Comparison of ENCODE assay signal across 17 cellular contexts in the genomic region with DNA sequence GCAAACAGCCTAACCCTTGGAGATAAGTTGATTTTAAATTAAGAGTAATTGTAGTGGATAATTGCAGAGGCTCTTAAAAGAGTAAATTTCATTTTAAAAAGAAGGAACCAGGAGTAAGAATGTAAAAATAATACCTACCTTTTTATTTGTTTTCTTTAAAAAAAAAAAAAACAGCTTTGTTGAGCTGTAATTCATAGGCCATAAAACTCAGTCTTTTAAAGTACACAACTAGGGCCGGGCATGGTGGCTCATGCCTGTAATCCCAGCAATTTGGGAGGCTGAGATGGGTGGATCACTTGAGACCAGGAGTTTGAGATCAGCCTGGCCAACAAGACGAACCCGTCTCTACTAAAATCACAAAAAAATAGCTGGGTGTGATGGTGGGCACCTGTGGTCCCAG. TPM values are rescaled to one million over a fixed set of nuclear protein-coding genes. Genes with fewer than 3 reads are reported as not detected.
DNase-seq lines count a peak whose midpoint lies in the region; ATAC-seq and TF ChIP-seq lines count a peak whose summit lies in the region.
"Had no signal": no experiment of that assay in that cellular context is flagged by ENCODE, and none has a peak within 500 bp of the region (broad histone marks: within the 10 kb centered on the region; RNA-seq: fewer than 3 reads in every experiment).

No MANE protein-coding gene starts in this region.

- no peaks in the 10 kb centered on the region for H3K9me3 Mint-ChIP-seq in central memory CD8-positive, alpha-beta T cell
- H3K9me3 Mint-ChIP-seq: CD8-positive, alpha-beta T cell had no signal

- CTCF ChIA-PET in HEK293T (lab: Yijun Ruan, JAX), result interaction anchor here (0.7 kb wide), 1 partner anchor 1388 kb away, joined by 3 read pairs; no protein-coding TSS in a partner anchor

- H3K27ac ChIP-seq in mesenchymal stem cell (ENCODE audit: low read length, poor library complexity, severe bottlenecking) (no peak overlapping the region), trophoblast cell (ENCODE audit: low read depth, low read length) (no peak overlapping the region), smooth muscle cell (ENCODE audit: low read depth) (no peak overlapping the region)
- H3K27ac ChIP-seq: BLaER1 treated with 17β-estradiol and CSF1 and Interleukin-3, amounts not matched to agents 10 nM and 100 nM; C4-2B had no signal

- H3K14ac ChIP-seq in mesenchymal stem cell (ENCODE audit: low read length in 2 of 2) (no peak overlapping the region), trophoblast cell (ENCODE audit: low read length) (no peak overlapping the region)

- H3K36me3 ChIP-seq in mesenchymal stem cell (ENCODE audit: control insufficient read depth in 1 of 2, insufficient read depth in 2 of 2, low read depth in 1 of 2, low read length in 2 of 2), result no peaks in the 10 kb centered on the region
- no peaks in the 10 kb centered on the region for H3K36me3 ChIP-seq in trophoblast cell (ENCODE audit: control insufficient read depth in 1 of 2, insufficient read depth in 2 of 2, low read length in 2 of 2)
- H3K36me3 ChIP-seq in smooth muscle cell (ENCODE audit: low read depth), result no peaks in the 10 kb centered on the region

- peaks cover 3% of the 10 kb centered on the region for H3K36me3 Mint-ChIP-seq in central memory CD8-positive, alpha-beta T cell (ENCODE audit: insufficient read depth)
- H3K36me3 Mint-ChIP-seq: CD8-positive, alpha-beta T cell had no signal

- H2BK15ac ChIP-seq in mesenchymal stem cell (ENCODE audit: low read depth, poor library complexity, severe bottlenecking), result no peak overlapping the region

- H2AFZ ChIP-seq in mesenchymal stem cell (ENCODE audit: low read depth, low read length) (no peak overlapping the region), trophoblast cell (ENCODE audit: insufficient read depth, low read length, poor library complexity) (no peak overlapping the region), smooth muscle cell (ENCODE audit: low read depth) (no peak overlapping the region)

- no peak overlapping the region for H4K91ac ChIP-seq in mesenchymal stem cell (ENCODE audit: low read length)
- H4K91ac ChIP-seq in trophoblast cell (ENCODE audit: low read depth, low read length), result no peak overlapping the region

- WGBS in mesenchymal stem cell, result 93% methylated on average over 3 of the region's 3 CpGs
- no CpG with 5 or more reads among the region's 3 CpGs for WGBS in trophoblast cell (ENCODE audit: extremely low coverage, insufficient coverage, insufficient read length)
- 92% methylated on average over 3 of the region's 3 CpGs for WGBS in smooth muscle cell (ENCODE audit: low lambda C conversion rate)

- H4K12ac ChIP-seq in trophoblast cell (ENCODE audit: low read depth, low read length), result no peak overlapping the region

- no peaks in the 10 kb centered on the region for H3F3A ChIP-seq in smooth muscle cell (ENCODE audit: low read depth)

- POLR2A ChIA-PET in HEK293T (lab: Yijun Ruan, JAX), result no interaction called here

- H3K4ac ChIP-seq in mesenchymal stem cell (ENCODE audit: low read depth in 1 of 2, low read length in 2 of 2) (no peak overlapping the region), trophoblast cell (ENCODE audit: low read depth, low read length) (peak overlapping the region; percentile 71)

- H3K4me2 ChIP-seq in mesenchymal stem cell (ENCODE audit: low read length, poor library complexity, severe bottlenecking) (no peak overlapping the region), trophoblast cell (ENCODE audit: low read length) (no peak overlapping the region), smooth muscle cell (no peak overlapping the region)
- H3K4me2 ChIP-seq: BLaER1 treated with 17β-estradiol and CSF1 and Interleukin-3, amounts not matched to agents 10 nM and 100 nM had no signal

- H3K79me1 ChIP-seq in mesenchymal stem cell (replicated peaks; ENCODE audit: low read length, poor library complexity, severe bottlenecking) (peaks cover 16% of the 10 kb centered on the region), trophoblast cell (ENCODE audit: low read length) (no peaks in the 10 kb centered on the region)

- no peak for TF ChIP-seq CTCF in smooth muscle cell (IDR thresholded peaks at IDR 0.05; ENCODE audit: borderline replicate concordance, insufficient read depth, poor library complexity, severe bottlenecking)

- H3K4me3 Mint-ChIP-seq in central memory CD8-positive, alpha-beta T cell, result peak overlapping the region; percentile 13
- H3K4me3 Mint-ChIP-seq: CD4-positive, alpha-beta T cell; CD8-positive, alpha-beta T cell had no signal

- H2BK5ac ChIP-seq in mesenchymal stem cell (ENCODE audit: low read depth, low read length, poor library complexity, severe bottlenecking) (peak overlapping the region; percentile 31), trophoblast cell (ENCODE audit: low read depth, low read length, poor library complexity) (no peak overlapping the region)

- no peak overlapping the region for H3K23ac ChIP-seq in mesenchymal stem cell (ENCODE audit: low read length in 2 of 2)
- H3K23ac ChIP-seq in trophoblast cell (ENCODE audit: low read length), result no peak overlapping the region

- H3K4me3 ChIP-seq in mesenchymal stem cell (ENCODE audit: insufficient read depth in 1 of 2, low read depth in 1 of 2, low read length in 2 of 2) (no peak overlapping the region), trophoblast cell (ENCODE audit: low read depth, low read length) (no peak overlapping the region), smooth muscle cell (no peak overlapping the region)
- H3K4me3 ChIP-seq: BLaER1 treated with 17β-estradiol and CSF1 and Interleukin-3, amounts not matched to agents 10 nM and 100 nM had no signal

- H2AK5ac ChIP-seq in mesenchymal stem cell (ENCODE audit: low read length, severe bottlenecking), result no peak overlapping the region
- H2AK5ac ChIP-seq in trophoblast cell (ENCODE audit: low read length), result no peak overlapping the region

- DNase-seq in HEK293T (ENCODE audit: extremely low spot score) (no peak), mesenchymal stem cell (no peak), trophoblast cell (no peak), smooth muscle cell (lab: John Stamatoyannopoulos, UW; ENCODE audit: unreplicated experiment) (no peak), H4 (ENCODE audit: low spot score) (no peak)
- DNase-seq in central memory CD8-positive, alpha-beta T cell (ENCODE audit: low spot score in 2 of 2), result no peak
- DNase-seq: 8988T; ACHN; Caco-2; Calu3; CD4-positive, alpha-beta T cell; CD8-positive, alpha-beta T cell; DMS79 treated with DMSO at 0.1 percent for 48 hours; GF-D8 had no signal

- H3K4me1 ChIP-seq in mesenchymal stem cell (ENCODE audit: control insufficient read depth, insufficient read depth, low read depth, low read length), result peaks cover 5% of the 10 kb centered on the region
- no peaks in the 10 kb centered on the region for H3K4me1 ChIP-seq in trophoblast cell (ENCODE audit: control insufficient read depth in 1 of 2, insufficient read depth in 2 of 2, low read length in 2 of 2)
- no peaks in the 10 kb centered on the region for H3K4me1 ChIP-seq in smooth muscle cell (ENCODE audit: low read depth)
- H3K4me1 ChIP-seq: BLaER1 treated with 17β-estradiol and CSF1 and Interleukin-3, amounts not matched to agents 10 nM and 100 nM; Caco-2 had no signal

- H4K20me1 ChIP-seq in smooth muscle cell (ENCODE audit: low read depth), result peaks cover 99% of the 10 kb centered on the region

- H3K27me3 Mint-ChIP-seq in central memory CD8-positive, alpha-beta T cell, result no peaks in the 10 kb centered on the region
- H3K27me3 Mint-ChIP-seq: CD4-positive, alpha-beta T cell had no signal

- H3K4me1 Mint-ChIP-seq in central memory CD8-positive, alpha-beta T cell, result peaks cover 58% of the 10 kb centered on the region

- no peak overlapping the region for H2BK12ac ChIP-seq in mesenchymal stem cell (ENCODE audit: low read length in 2 of 2)
- no peak overlapping the region for H2BK12ac ChIP-seq in trophoblast cell (ENCODE audit: low read length)

- no peaks in the 10 kb centered on the region for H3K9me3 ChIP-seq in mesenchymal stem cell (ENCODE audit: control insufficient read depth, low read length)
- no peaks in the 10 kb centered on the region for H3K9me3 ChIP-seq in trophoblast cell (ENCODE audit: insufficient read depth, low read depth, low read length)
- H3K9me3 ChIP-seq in smooth muscle cell (replicated peaks; ENCODE audit: low read depth), result no peaks in the 10 kb centered on the region

- H3K18ac ChIP-seq in mesenchymal stem cell (ENCODE audit: low read depth in 1 of 2, low read length in 2 of 2) (no peak overlapping the region), trophoblast cell (ENCODE audit: low read length) (no peak overlapping the region)

- H2BK120ac ChIP-seq in mesenchymal stem cell (ENCODE audit: low read depth, low read length), result no peak overlapping the region
- H2BK120ac ChIP-seq in trophoblast cell (ENCODE audit: insufficient read depth, low read length, poor library complexity), result no peak overlapping the region

- H3K27ac Mint-ChIP-seq in central memory CD8-positive, alpha-beta T cell (ENCODE audit: low read depth), result no peak overlapping the region
- H3K27ac Mint-ChIP-seq: CD4-positive, alpha-beta T cell; CD8-positive, alpha-beta T cell had no signal

- H3K79me2 ChIP-seq in trophoblast cell (ENCODE audit: control insufficient read depth, insufficient read depth, low read length, poor library complexity) (peaks cover 3% of the 10 kb centered on the region), smooth muscle cell (ENCODE audit: low read depth) (peaks cover 100% of the 10 kb centered on the region)

- H3K27me3 ChIP-seq in mesenchymal stem cell (ENCODE audit: control insufficient read depth in 1 of 2, insufficient read depth in 1 of 2, low read length in 2 of 2) (no peaks in the 10 kb centered on the region), trophoblast cell (ENCODE audit: insufficient read depth, low read length) (no peaks in the 10 kb centered on the region), smooth muscle cell (ENCODE audit: low read depth) (no peaks in the 10 kb centered on the region)
- H3K27me3 ChIP-seq: BLaER1 treated with 17β-estradiol and CSF1 and Interleukin-3, amounts not matched to agents 10 nM and 100 nM had no signal

- H4K8ac ChIP-seq in mesenchymal stem cell (ENCODE audit: low read length) (no peak overlapping the region), trophoblast cell (ENCODE audit: low read depth, low read length) (no peak overlapping the region)

- no peak overlapping the region for H3K9ac ChIP-seq in mesenchymal stem cell (ENCODE audit: low read length)
- no peak overlapping the region for H3K9ac ChIP-seq in trophoblast cell (ENCODE audit: low read length)
- H3K9ac ChIP-seq in smooth muscle cell (ENCODE audit: low read depth), result no peak overlapping the region
- H3K9ac ChIP-seq: BLaER1 treated with 17β-estradiol and CSF1 and Interleukin-3, amounts not matched to agents 10 nM and 100 nM had no signal

- no peak for ATAC-seq in central memory CD8-positive, alpha-beta T cell (replicated peaks; ENCODE audit: extremely low read depth, poor library complexity, severe bottlenecking)
- ATAC-seq in HG02642 (IDR thresholded peaks at IDR 0.05; ENCODE audit: poor library complexity, unreplicated experiment), result no peak
- ATAC-seq: CD8-positive, alpha-beta T cell had no signal

TF ChIP-seq in HEK293T, 16 proteins besides CTCF, POLR2A, EP300 and RAD21 (continues in another document):
- TF ChIP-seq ZNF384 (IDR thresholded peaks at IDR 0.05), result peak; percentile 56; the same call in 1 of the 2 replicates

RNA-seq across cellular contexts. Expression of a gene that starts 42.4 kb away (rescaled TPM):
- 10.3 TPM for polyA plus RNA-seq in mesenchymal stem cell (2013, experiment 1 of 2)
- polyA plus RNA-seq in mesenchymal stem cell (2013, experiment 2 of 2), result 9.3 TPM
- polyA plus RNA-seq in trophoblast cell (2013), result 18.1 and 18.2 TPM in 2 replicates
- 33.0 and 48.9 TPM in 2 replicates for total RNA-seq in smooth muscle cell
- polyA plus RNA-seq in smooth muscle cell, result 15.8 and 21.0 TPM in 2 replicates
- 5.7 and 6.0 TPM in 2 replicates for total RNA-seq in H4 (2014; rRNA removed; shearing (Covaris generic))
